In genomic region chr6:168574699-168575195, GRCh38 we compare ENCODE assay signal across 1 cellular context.
TF ChIP-seq lines count a peak whose summit lies in the region.

No MANE protein-coding gene starts in this region.

TF ChIP-seq in H1, 55 proteins besides CTCF, POLR2A, EP300 and RAD21 (continued from another document):
- TF ChIP-seq E2F6 (IDR thresholded peaks at IDR 0.05) (0 out of 2 replicates have a peak, but pooled peaks have one; percentile 29), SRF (IDR thresholded peaks at IDR 0.05; ENCODE audit: low read depth, low read length) (no peak), TEAD4 (IDR thresholded peaks at IDR 0.05; ENCODE audit: low read depth, low read length) (no peak)
